17 cellular contexts compared by ENCODE assay signal in genomic region chr14:100523536-100524025, GRCh38.
DNase-seq lines count a peak whose midpoint lies in the region; ATAC-seq and TF ChIP-seq lines count a peak whose summit lies in the region.
"Had no signal": no experiment of that assay in that cellular context is flagged by ENCODE, and none has a peak within 500 bp of the region (broad histone marks: within the 10 kb centered on the region; RNA-seq: fewer than 3 reads in every experiment).

No MANE protein-coding gene starts in this region.

- H3K4me1 ChIP-seq in left lung (no peaks in the 10 kb centered on the region), BE2C (no peaks in the 10 kb centered on the region)

- no peaks in the 10 kb centered on the region for H3K9me3 ChIP-seq in left lung
- H3K9me3 ChIP-seq in BE2C: no peaks in the 10 kb centered on the region
- H3K9me3 ChIP-seq: gastroesophageal sphincter had no signal

- H3K27me3 ChIP-seq in left lung: no peaks in the 10 kb centered on the region
- H3K27me3 ChIP-seq in BE2C: no peaks in the 10 kb centered on the region
- H3K27me3 ChIP-seq: gastroesophageal sphincter had no signal

- ATAC-seq in left lung: no peak
- ATAC-seq: gastroesophageal sphincter, T-cell had no signal

- DNase-seq in D341Med (ENCODE audit: low spot score) (peak; percentile 14), DMS79 treated with DMSO at 0.1 percent for 48 hours (lab: John Stamatoyannopoulos, UW) (peak; percentile 65), NCI-H524 treated with DMSO at 0.1 percent for 48 hours (lab: John Stamatoyannopoulos, UW) (peak; percentile 29), left lung (peak; percentile 9 to 50), BE2C (no peak)
- DNase-seq in stimulated activated CD4-positive, alpha-beta T cell treated with anti-CD3 and anti-CD28 coated beads, Interleukin-4, amount 100 ng/mL, for 4 hours: no peak
- no peak for DNase-seq in NK-92 treated with Interleukin-12 subunit alpha and Interleukin-12 subunit beta, amount 100 ng/mL, for 24 hours (lab: John Stamatoyannopoulos, UW)
- DNase-seq: activated B cell treated with CpG ODN at 0.5 μM for 24 hours, cortex of kidney, GM23248, NCI-H1048, NCI-H226, Right ventricle myocardium superior had no signal

- intact Hi-C loops in left lung (cut with DNase I): no loop called here

- H3K4me3 ChIP-seq in left lung (no peak overlapping the region), BE2C (ENCODE audit: low read depth, low read length) (no peak overlapping the region)
- H3K4me3 ChIP-seq: gastroesophageal sphincter, GM23248, skin epidermis had no signal

- H3K27ac ChIP-seq in left lung: no peak overlapping the region
- H3K27ac ChIP-seq: gastroesophageal sphincter, GM23248, KMS-11 had no signal

- peaks cover 0 to 23% of the 10 kb centered on the region in 2 donors for H3K36me3 ChIP-seq in left lung
- H3K36me3 ChIP-seq in BE2C: no peaks in the 10 kb centered on the region

- no peak for TF ChIP-seq CTCF in left lung (IDR thresholded peaks at IDR 0.05)
- no peak for TF ChIP-seq CTCF in BE2C (IDR thresholded peaks at IDR 0.05; ENCODE audit: low read depth, low read length)

Comparison
In these comparisons a context has a peak if more than half of its experiments do, and no peak if none do; other contexts are left out.
1. DNase-seq: peak in D341Med (single experiment), DMS79 treated with DMSO at 0.1 percent for 48 hours (single experiment), NCI-H524 treated with DMSO at 0.1 percent for 48 hours (single experiment) and left lung (2 of 2); none in stimulated activated CD4-positive, alpha-beta T cell treated with anti-CD3 and anti-CD28 coated beads, Interleukin-4, amount 100 ng/mL, for 4 hours (0 of 2), NK-92 treated with Interleukin-12 subunit alpha and Interleukin-12 subunit beta, amount 100 ng/mL, for 24 hours (single experiment) and BE2C (single experiment).